In genomic region chr2:118844261-118845004, GRCh38 we compare ENCODE assay signal across 17 cellular contexts. TPM values are rescaled to one million over a fixed set of nuclear protein-coding genes. Genes with fewer than 3 reads are reported as not detected.
DNase-seq lines count a peak whose midpoint lies in the region; ATAC-seq and TF ChIP-seq lines count a peak whose summit lies in the region.
"Had no signal": no experiment of that assay in that cellular context is flagged by ENCODE, and none has a peak within 500 bp of the region (broad histone marks: within the 10 kb centered on the region; RNA-seq: fewer than 3 reads in every experiment).

No MANE protein-coding gene starts in this region.

- no TSS peak for BruUV-seq in Calu3 (replicated peaks; lab: Mats Ljungman, UMichigan)

- no peaks in the 10 kb centered on the region for H3K9me3 ChIP-seq in RWPE2 (ENCODE audit: severe bottlenecking)
- H3K9me3 ChIP-seq: heart right ventricle, thoracic aorta had no signal

- no peaks in the 10 kb centered on the region for H3K4me1 ChIP-seq in RWPE2 (ENCODE audit: insufficient read depth, poor library complexity, severe bottlenecking)

- TF ChIP-seq CTCF in GM10266 (IDR thresholded peaks at IDR 0.05; ENCODE audit: control insufficient read depth, insufficient read depth, low read depth, missing control alignments) (no peak), RWPE2 (IDR thresholded peaks at IDR 0.05; ENCODE audit: poor library complexity, severe bottlenecking) (no peak), Calu3 (IDR thresholded peaks at IDR 0.05; ENCODE audit: unreplicated experiment) (no peak)

- no peaks in the 10 kb centered on the region for H3K4me1 Mint-ChIP-seq in Calu3 (ENCODE audit: low read depth, unreplicated experiment)

- peaks cover 21% of the 10 kb centered on the region for H3K36me3 Mint-ChIP-seq in Calu3 (ENCODE audit: insufficient read depth, unreplicated experiment)
- H3K36me3 Mint-ChIP-seq: memory B cell had no signal

- peaks cover 95% of the 10 kb centered on the region for H3K27me3 ChIP-seq in RWPE2 (ENCODE audit: insufficient read depth, poor library complexity, severe bottlenecking)

- H3K27me3 Mint-ChIP-seq in Calu3 (ENCODE audit: unreplicated experiment): peaks cover 19% of the 10 kb centered on the region

- H3K9me3 Mint-ChIP-seq in Calu3 (ENCODE audit: low read depth, unreplicated experiment): no peaks in the 10 kb centered on the region
- H3K9me3 Mint-ChIP-seq: activated T-cell treated with anti-CD3 and anti-CD28 coated beads, Interleukin-2, amount 50 U/mL, for 24 hours; memory B cell had no signal

- H3K36me3 ChIP-seq in RWPE2 (ENCODE audit: low read depth): no peaks in the 10 kb centered on the region
- H3K36me3 ChIP-seq: brain microvascular endothelial cell, heart right ventricle, thoracic aorta had no signal

- H3K27ac ChIP-seq in RWPE2 (ENCODE audit: poor library complexity, severe bottlenecking): no peak overlapping the region
- H3K27ac ChIP-seq: brain microvascular endothelial cell, heart right ventricle, thoracic aorta had no signal

- no peak overlapping the region for H3K27ac Mint-ChIP-seq in Calu3 (ENCODE audit: unreplicated experiment)
- H3K27ac Mint-ChIP-seq: activated T-cell treated with anti-CD3 and anti-CD28 coated beads, Interleukin-2, amount 50 U/mL, for 24 hours; memory B cell had no signal

- H3K4me3 ChIP-seq in RWPE2 (ENCODE audit: severe bottlenecking): no peak overlapping the region
- H3K4me3 ChIP-seq: heart right ventricle, thoracic aorta had no signal

- CTCF ChIA-PET in Calu3 (lab: Charles Lee): interaction anchor here (1.9 kb wide), 1 partner anchor 11 kb away, joined by 4 read pairs; no protein-coding TSS in a partner anchor

- intact Hi-C loops in Calu3 (cut with micrococcal nuclease; ENCODE audit: unreplicated experiment): no loop called here

- DNase-seq in GM10266 (ENCODE audit: extremely low spot score) (peak; percentile 28), RWPE2 (ENCODE audit: low spot score) (no peak), islet precursor cell (peak; percentile 52), retina (peak; percentile 47), NCI-H146 treated with DMSO at 0.1 percent for 48 hours (lab: John Stamatoyannopoulos, UW; ENCODE audit: unreplicated experiment) (no peak), nucleus accumbens (lab: John Stamatoyannopoulos, UW) (no peak), Calu3 (no peak), RPMI8226 (no peak)
- DNase-seq: activated T-cell treated with anti-CD3 and anti-CD28 coated beads, Interleukin-2, amount 50 U/mL, for 24 hours; brain microvascular endothelial cell; heart right ventricle; KBM-7; NCI-H2081 had no signal

- no peak overlapping the region for H3K4me3 Mint-ChIP-seq in Calu3 (ENCODE audit: low read depth, unreplicated experiment)
- H3K4me3 Mint-ChIP-seq: activated T-cell treated with anti-CD3 and anti-CD28 coated beads, Interleukin-2, amount 50 U/mL, for 24 hours; memory B cell had no signal

- ATAC-seq in RWPE2 (ENCODE audit: low read depth): 0 out of 3 replicates have a peak, but pooled peaks have one; percentile 16
- ATAC-seq: activated CD4-positive, CD25-positive, alpha-beta regulatory T cell treated with anti-CD3 and anti-CD28 coated beads, Interleukin-2, amount 50 U/mL, for 24 hours had no signal

RNA-seq across cellular contexts. Expression of gene EN1, which starts 3.0 kb away (rescaled TPM):
- total RNA-seq in Calu3 (2022): 2.3 TPM in 2 replicates
- total RNA-seq: renal cortical epithelial cell, thoracic aorta had no signal

Comparison
In these comparisons a context has a peak if more than half of its experiments do, and no peak if none do; other contexts are left out.
1. DNase-seq: peak in GM10266 (single experiment), islet precursor cell (single experiment) and retina (single experiment); none in RWPE2 (single experiment), NCI-H146 treated with DMSO at 0.1 percent for 48 hours (single experiment), nucleus accumbens (0 of 56), Calu3 (single experiment) and RPMI8226 (single experiment).